Comparison of ENCODE assay signal across 9 cellular contexts in genomic region chr19:37907735-37908066, GRCh38. TPM values are rescaled to one million over a fixed set of nuclear protein-coding genes. Genes with fewer than 3 reads are reported as not detected.
DNase-seq lines count a peak whose midpoint lies in the region; TF ChIP-seq lines count a peak whose summit lies in the region.
"Had no signal": no experiment of that assay in that cellular context is flagged by ENCODE, and none has a peak within 500 bp of the region (broad histone marks: within the 10 kb centered on the region; RNA-seq: fewer than 3 reads in every experiment).

No MANE protein-coding gene starts in this region.

- H3F3A ChIP-seq in OCI-LY1 (ENCODE audit: insufficient read depth, low read length) = peaks cover 13% of the 10 kb centered on the region; the same call in 1 of the 2 replicates

- peak overlapping the region; percentile 90 for H3K4me3 ChIP-seq in GM12865 (ENCODE audit: low read depth, low read length)
- H3K4me3 ChIP-seq in OCI-LY1 (ENCODE audit: low read depth, low read length, poor library complexity, severe bottlenecking) = peak overlapping the region; percentile 98
- H3K4me3 ChIP-seq in epithelial cell of proximal tubule (ENCODE audit: low read depth, low read length) = peak overlapping the region; percentile 87
- H3K4me3 ChIP-seq in prostate gland = peak overlapping the region; percentile 62 to 98

- H3K4me2 ChIP-seq in OCI-LY1 (ENCODE audit: low read length) = peak overlapping the region; percentile 73

- H3K79me2 ChIP-seq in OCI-LY1 (ENCODE audit: insufficient read depth, low read length) = peaks cover 31% of the 10 kb centered on the region

- H3K4me1 ChIP-seq in OCI-LY1 (ENCODE audit: insufficient read depth, low read length, severe bottlenecking) = peaks cover 79% of the 10 kb centered on the region
- H3K4me1 ChIP-seq in prostate gland (replicated peaks) = peaks cover 7% of the 10 kb centered on the region

- intact Hi-C loops in prostate gland (cut with DNase I) (loop anchor here (10.0 kb wide), 2 partner anchors 187 to 427 kb away; partner anchors contain the start of gene CATSPERG), posterior vena cava (cut with DNase I) (loop anchor here (5.0 to 10.0 kb wide), 3 partner anchors 95 to 425 kb away; no protein-coding TSS in a partner anchor)

- no peaks in the 10 kb centered on the region for H3K36me3 ChIP-seq in OCI-LY1 (ENCODE audit: insufficient read depth, low read length)
- no peaks in the 10 kb centered on the region for H3K36me3 ChIP-seq in prostate gland

- TF ChIP-seq CTCF in GM12865 (IDR thresholded peaks at IDR 0.05; ENCODE audit: insufficient read depth, low read depth, low read length, missing control alignments) (no peak), OCI-LY1 (IDR thresholded peaks at IDR 0.05; ENCODE audit: low read length) (no peak), epithelial cell of proximal tubule (conservative IDR thresholded peaks at IDR 0.05; ENCODE audit: low read depth, low read length) (no peak), prostate gland (IDR thresholded peaks at IDR 0.05) (no peak)

- WGBS in prostate gland = 8% methylated on average over 8 of the region's 8 CpGs

- DNase-seq in GM12865 (ENCODE audit: low read depth) = no peak
- no peak for DNase-seq in epithelial cell of proximal tubule (ENCODE audit: low read depth)
- DNase-seq in prostate gland (ENCODE audit: low spot score) = no peak
- no peak for DNase-seq in KBM-7
- DNase-seq in posterior vena cava (ENCODE audit: low spot score) = no peak
- DNase-seq in NCI-H446 treated with DMSO at 0.1 percent for 48 hours (lab: John Stamatoyannopoulos, UW) = no peak
- DNase-seq in Ammon's horn (ENCODE audit: low spot score) = no peak

- in situ Hi-C loops in KBM-7 (cut with MboI; ENCODE audit: low pct_unique_long_range_greater_than_20kb, low sequenced_read_pairs) = no loop called here

- H3K27me3 ChIP-seq in OCI-LY1 (ENCODE audit: insufficient read depth, low read length) (no peaks in the 10 kb centered on the region), prostate gland (replicated peaks; ENCODE audit: insufficient read depth) (no peaks in the 10 kb centered on the region)

- H4K20me1 ChIP-seq in OCI-LY1 (ENCODE audit: insufficient read depth, low read length) = no peaks in the 10 kb centered on the region

- no peaks in the 10 kb centered on the region for H3K9me3 ChIP-seq in OCI-LY1 (ENCODE audit: low read length)
- no peaks in the 10 kb centered on the region for H3K9me3 ChIP-seq in prostate gland

- H3K9ac ChIP-seq in OCI-LY1 (ENCODE audit: low read length) = peak overlapping the region; percentile 92

- H3K9me2 ChIP-seq in OCI-LY1 (ENCODE audit: low read depth, low read length) = no peaks in the 10 kb centered on the region

- H2AFZ ChIP-seq in OCI-LY1 (ENCODE audit: low read length) = no peak overlapping the region

- no peak for TF ChIP-seq POLR2A in prostate gland (IDR thresholded peaks at IDR 0.05)

- peak overlapping the region; percentile 95 for H3K27ac ChIP-seq in OCI-LY1 (ENCODE audit: low read depth, low read length, poor library complexity, severe bottlenecking)
- peak overlapping the region; percentile 50 to 74 for H3K27ac ChIP-seq in prostate gland

RNA-seq across cellular contexts. Expression of gene SIPA1L3, which starts 0.7 kb away (rescaled TPM):
- 54.0 and 66.7 TPM in 2 replicates for total RNA-seq in epithelial cell of proximal tubule
- 10 to 100 TPM; 48.8 to 63.5 TPM for total RNA-seq in prostate gland
- 10 to 100 TPM; 13.2 to 13.9 TPM for total RNA-seq in posterior vena cava

RNA-seq across cellular contexts. Expression of gene WDR87, which starts 1.3 kb away (rescaled TPM):
- not detected in 2 replicates for total RNA-seq in epithelial cell of proximal tubule
- total RNA-seq in prostate gland = 1 to 10 TPM in 1 of 2 donors, not detected in 1; 2.0 TPM
- total RNA-seq in posterior vena cava = not detected
- total RNA-seq: esophagus mucosa had no signal
